ENCODE assay signal across 9 cellular contexts in genomic region chr17:43175213-43176118, GRCh38. TPM values are rescaled to one million over a fixed set of nuclear protein-coding genes. Genes with fewer than 3 reads are reported as not detected.
DNase-seq lines count a peak whose midpoint lies in the region; ATAC-seq, FAIRE-seq and TF ChIP-seq lines count a peak whose summit lies in the region.
"Had no signal": no experiment of that assay in that cellular context is flagged by ENCODE, and none has a peak within 500 bp of the region (broad histone marks: within the 10 kb centered on the region; RNA-seq: fewer than 3 reads in every experiment).

No MANE protein-coding gene starts in this region.

- peaks cover 50% of the 10 kb centered on the region for H3K36me3 Mint-ChIP-seq in activated CD4-positive, alpha-beta memory T cell treated with anti-CD3 and anti-CD28 coated beads, Interleukin-2, amount 10 ng/mL, durations not matched to agents 7 days and 5 days (ENCODE audit: low read depth)
- peaks cover 22% of the 10 kb centered on the region for H3K36me3 Mint-ChIP-seq in stimulated activated memory B cell treated with anti-CD40 and anti-IgM and Interleukin-4, amounts not matched to agents 10 μg/mL and 1 μg/mL and 100 μg/mL, for 72 hours

- H3K27ac Mint-ChIP-seq in activated CD4-positive, alpha-beta memory T cell treated with anti-CD3 and anti-CD28 coated beads, Interleukin-2, amount 10 ng/mL, durations not matched to agents 7 days and 5 days = peak overlapping the region; percentile 77
- peak overlapping the region; percentile 46 for H3K27ac Mint-ChIP-seq in stimulated activated memory B cell treated with anti-CD40 and anti-IgM and Interleukin-4, amounts not matched to agents 10 μg/mL and 1 μg/mL and 100 μg/mL, for 72 hours

- ATAC-seq in stimulated activated memory B cell treated with anti-CD40 and anti-IgM and Interleukin-4, amounts not matched to agents 10 μg/mL and 1 μg/mL and 100 μg/mL, for 72 hours = no peak
- ATAC-seq in left lobe of liver = no peak

- DNase-seq in HCEC 1CT = peak; percentile 25
- DNase-seq in activated CD4-positive, alpha-beta memory T cell treated with anti-CD3 and anti-CD28 coated beads, Interleukin-2, amount 10 ng/mL, durations not matched to agents 7 days and 5 days = no peak
- peak; percentile 80 for DNase-seq in fibroblast of villous mesenchyme (ENCODE audit: low read depth)
- no peak for DNase-seq in left lobe of liver (ENCODE audit: low spot score)
- no peak for DNase-seq in DMS114 treated with DMSO at 0.1 percent for 48 hours (lab: John Stamatoyannopoulos, UW; ENCODE audit: unreplicated experiment)
- DNase-seq in RCC 7860 (ENCODE audit: low spot score) = no peak
- DNase-seq: activated gamma-delta T cell, SJCRH30 had no signal

- no peaks in the 10 kb centered on the region for H3K9me3 Mint-ChIP-seq in activated CD4-positive, alpha-beta memory T cell treated with anti-CD3 and anti-CD28 coated beads, Interleukin-2, amount 10 ng/mL, durations not matched to agents 7 days and 5 days
- no peaks in the 10 kb centered on the region for H3K9me3 Mint-ChIP-seq in stimulated activated memory B cell treated with anti-CD40 and anti-IgM and Interleukin-4, amounts not matched to agents 10 μg/mL and 1 μg/mL and 100 μg/mL, for 72 hours

- H3K27me3 Mint-ChIP-seq in activated CD4-positive, alpha-beta memory T cell treated with anti-CD3 and anti-CD28 coated beads, Interleukin-2, amount 10 ng/mL, durations not matched to agents 7 days and 5 days = no peaks in the 10 kb centered on the region
- no peaks in the 10 kb centered on the region for H3K27me3 Mint-ChIP-seq in stimulated activated memory B cell treated with anti-CD40 and anti-IgM and Interleukin-4, amounts not matched to agents 10 μg/mL and 1 μg/mL and 100 μg/mL, for 72 hours

- FAIRE-seq in RCC 7860 (lab: Jason Lieb, UNC) = no peak

- CTCF ChIA-PET in activated CD4-positive, alpha-beta memory T cell treated with anti-CD3 and anti-CD28 coated beads, Interleukin-2, amount 10 ng/mL, durations not matched to agents 7 days and 5 days (lab: Charles Lee) = no interaction called here

- no peak overlapping the region for H3K4me3 Mint-ChIP-seq in activated CD4-positive, alpha-beta memory T cell treated with anti-CD3 and anti-CD28 coated beads, Interleukin-2, amount 10 ng/mL, durations not matched to agents 7 days and 5 days
- H3K4me3 Mint-ChIP-seq in stimulated activated memory B cell treated with anti-CD40 and anti-IgM and Interleukin-4, amounts not matched to agents 10 μg/mL and 1 μg/mL and 100 μg/mL, for 72 hours = no peak overlapping the region

- peak overlapping the region; percentile 12 for H3K4me3 ChIP-seq in fibroblast of villous mesenchyme (ENCODE audit: low read depth, low read length)
- H3K4me3 ChIP-seq: SJCRH30 had no signal

- TF ChIP-seq CTCF in fibroblast of villous mesenchyme (IDR thresholded peaks at IDR 0.05; ENCODE audit: insufficient read depth, low read depth, low read length) = no peak

- peaks cover 42% of the 10 kb centered on the region for H3K4me1 Mint-ChIP-seq in activated CD4-positive, alpha-beta memory T cell treated with anti-CD3 and anti-CD28 coated beads, Interleukin-2, amount 10 ng/mL, durations not matched to agents 7 days and 5 days
- peaks cover 14% of the 10 kb centered on the region for H3K4me1 Mint-ChIP-seq in stimulated activated memory B cell treated with anti-CD40 and anti-IgM and Interleukin-4, amounts not matched to agents 10 μg/mL and 1 μg/mL and 100 μg/mL, for 72 hours

- POLR2A ChIA-PET in activated CD4-positive, alpha-beta memory T cell treated with anti-CD3 and anti-CD28 coated beads, Interleukin-2, amount 10 ng/mL, durations not matched to agents 7 days and 5 days (lab: Charles Lee) = interaction anchor here (0.7 to 2.0 kb wide), 4 partner anchors 36 to 192 kb away, joined by 3 to 10 read pairs (median 5); partner anchors contain the start of gene TMEM106A

RNA-seq across cellular contexts. Expression of gene NBR1, which starts 4.5 kb away (rescaled TPM):
- 10 to 100 TPM; 68.1 to 69.8 TPM for total RNA-seq in activated CD4-positive, alpha-beta memory T cell treated with anti-CD3 and anti-CD28 coated beads, Interleukin-2, amount 10 ng/mL, durations not matched to agents 7 days and 5 days
- 79.9 and 135 TPM in 2 replicates for total RNA-seq in fibroblast of villous mesenchyme
- 55.2 TPM for total RNA-seq in left lobe of liver

RNA-seq across cellular contexts. Expression of gene TMEM106A, which starts 36.2 kb away (rescaled TPM):
- 10 to 100 TPM; 12.9 to 13.8 TPM for total RNA-seq in activated CD4-positive, alpha-beta memory T cell treated with anti-CD3 and anti-CD28 coated beads, Interleukin-2, amount 10 ng/mL, durations not matched to agents 7 days and 5 days
- 11.0 and 11.7 TPM in 2 replicates for total RNA-seq in fibroblast of villous mesenchyme
- 2.1 TPM for total RNA-seq in left lobe of liver

RNA-seq across cellular contexts. Expression of gene BRCA1, which starts 50.3 kb away (rescaled TPM):
- 10 to 100 TPM; 62.5 to 66.5 TPM for total RNA-seq in activated CD4-positive, alpha-beta memory T cell treated with anti-CD3 and anti-CD28 coated beads, Interleukin-2, amount 10 ng/mL, durations not matched to agents 7 days and 5 days
- total RNA-seq in fibroblast of villous mesenchyme (11.9 and 16.8 TPM in 2 replicates), left lobe of liver (7.8 TPM)

RNA-seq across cellular contexts. Expression of gene CCDC200, which starts 53.0 kb away (rescaled TPM):
- total RNA-seq in activated CD4-positive, alpha-beta memory T cell treated with anti-CD3 and anti-CD28 coated beads, Interleukin-2, amount 10 ng/mL, durations not matched to agents 7 days and 5 days = under 1 TPM in 1 of 2 experiments, not detected in 1; 0.53 TPM
- total RNA-seq in fibroblast of villous mesenchyme = not detected in 2 replicates
- total RNA-seq in left lobe of liver = not detected
- total RNA-seq: SJCRH30 had no signal

RNA-seq across cellular contexts. Expression of gene RNU2-1, which starts 58.3 kb away (rescaled TPM):
- total RNA-seq in activated CD4-positive, alpha-beta memory T cell treated with anti-CD3 and anti-CD28 coated beads, Interleukin-2, amount 10 ng/mL, durations not matched to agents 7 days and 5 days = 1,000 to 10,000 TPM; 6,842 to 7,042 TPM
- total RNA-seq in fibroblast of villous mesenchyme (not detected in 2 replicates), left lobe of liver (2,459 TPM)
- total RNA-seq: SJCRH30 had no signal

Comparison
In these comparisons a context has a peak if more than half of its experiments do, and no peak if none do; other contexts are left out.
1. DNase-seq: peak in HCEC 1CT (single experiment) and fibroblast of villous mesenchyme (single experiment); none in activated CD4-positive, alpha-beta memory T cell treated with anti-CD3 and anti-CD28 coated beads, Interleukin-2, amount 10 ng/mL, durations not matched to agents 7 days and 5 days (single experiment), left lobe of liver (single experiment), DMS114 treated with DMSO at 0.1 percent for 48 hours (single experiment) and RCC 7860 (single experiment).